15 cellular contexts compared by ENCODE assay signal in genomic region chr7:26117142-26117807, GRCh38. TPM values are rescaled to one million over a fixed set of nuclear protein-coding genes. Genes with fewer than 3 reads are reported as not detected.
DNase-seq lines count a peak whose midpoint lies in the region; ATAC-seq, FAIRE-seq and TF ChIP-seq lines count a peak whose summit lies in the region.
"Had no signal": no experiment of that assay in that cellular context is flagged by ENCODE, and none has a peak within 500 bp of the region (broad histone marks: within the 10 kb centered on the region; RNA-seq: fewer than 3 reads in every experiment).

No MANE protein-coding gene starts in this region.

- H3K4me1 ChIP-seq in HepG2 (ENCODE audit: insufficient read depth, low read length) (no peaks in the 10 kb centered on the region), right lobe of liver (no peaks in the 10 kb centered on the region)
- H3K4me1 ChIP-seq: colonic mucosa, heart left ventricle, spleen had no signal

- CTCF ChIA-PET in HepG2 (lab: Yijun Ruan, JAX; ENCODE audit: low intra/inter-chr PET ratio, low total read pairs): no interaction called here

- no peaks in the 10 kb centered on the region for H3K4me1 Mint-ChIP-seq in activated T-helper 17 cell treated with anti-CD3 and anti-CD28 coated beads, Interleukin-2, amount 50 U/mL, for 72 hours

- WGBS in HepG2 (ENCODE audit: low lambda C conversion rate): 19% methylated on average over 7 of the region's 7 CpGs
- WGBS in right lobe of liver (ENCODE audit: insufficient coverage, low coverage, low lambda C conversion rate, missing lambda C conversion rate): 57% methylated on average over 6 of the region's 7 CpGs

- intact Hi-C loops in HepG2 (cut with micrococcal nuclease; ENCODE audit: unreplicated experiment) (loop anchor here (10.0 kb wide), 1 partner anchor 1742 kb away; no protein-coding TSS in a partner anchor), right lobe of liver (cut with DNase I) (no loop called here)

- no peaks in the 10 kb centered on the region for H3K9me3 Mint-ChIP-seq in activated T-helper 17 cell treated with anti-CD3 and anti-CD28 coated beads, Interleukin-2, amount 50 U/mL, for 72 hours
- H3K9me3 Mint-ChIP-seq: activated CD4-positive, alpha-beta T cell treated with anti-CD3 and anti-CD28 coated beads, Interleukin-2, amount 10 ng/mL, durations not matched to agents 7 days and 5 days had no signal

- H3K9me3 ChIP-seq in HepG2 (ENCODE audit: low read length) (no peaks in the 10 kb centered on the region), right lobe of liver (no peaks in the 10 kb centered on the region)
- H3K9me3 ChIP-seq: colonic mucosa, heart left ventricle, spleen had no signal

- peak; percentile 23 for DNase-seq in HepG2 (ENCODE audit: low spot score)
- no peak for DNase-seq in right lobe of liver
- peak; percentile 26 for DNase-seq in NCI-H146 treated with DMSO at 0.1 percent for 48 hours (lab: John Stamatoyannopoulos, UW; ENCODE audit: unreplicated experiment)
- DNase-seq in urothelium cell line (ENCODE audit: low spot score): no peak
- no peak for DNase-seq in NCI-H2196 treated with DMSO at 0.1 percent for 48 hours (lab: John Stamatoyannopoulos, UW; ENCODE audit: unreplicated experiment)
- no peak for DNase-seq in frontal cortex (ENCODE audit: low spot score in 2 of 2)
- DNase-seq: activated CD4-positive, alpha-beta T cell treated with anti-CD3 and anti-CD28 coated beads, Interleukin-2, amount 10 ng/mL, durations not matched to agents 7 days and 5 days; aorta; colonic mucosa; erythroblast; heart left ventricle; spleen had no signal

- H3K36me3 ChIP-seq in HepG2 (replicated peaks in 1 of 2; ENCODE audit: control insufficient read depth in 1 of 2, insufficient read depth in 2 of 2, low read length in 2 of 2) (no peaks in the 10 kb centered on the region), right lobe of liver (no peaks in the 10 kb centered on the region)
- H3K36me3 ChIP-seq: colonic mucosa, heart left ventricle, spleen had no signal

- FAIRE-seq in HepG2 (lab: Jason Lieb, UNC) (no peak), urothelium cell line (lab: Jason Lieb, UNC) (peak; percentile 46), frontal cortex (lab: Jason Lieb, UNC) (no peak)
- FAIRE-seq: D721Med had no signal

- H3K4me3 ChIP-seq in HepG2 (replicated peaks in 1 of 3; ENCODE audit: insufficient read depth in 1 of 3, low read depth in 2 of 3, low read length in 3 of 3) (no peak overlapping the region), right lobe of liver (no peak overlapping the region)
- H3K4me3 ChIP-seq: colonic mucosa, heart left ventricle, spleen had no signal

- peaks cover 0 to 7% of the 10 kb centered on the region in 2 experiments; a peak in 2 of 5 replicates for H3K27me3 ChIP-seq in HepG2 (ENCODE audit: control insufficient read depth in 1 of 2, insufficient read depth in 2 of 2, low read length in 2 of 2)
- no peaks in the 10 kb centered on the region for H3K27me3 ChIP-seq in right lobe of liver
- H3K27me3 ChIP-seq: colonic mucosa had no signal

- ATAC-seq in HepG2: peak; percentile 79
- ATAC-seq in right lobe of liver: no peak
- ATAC-seq in activated T-helper 17 cell treated with anti-CD3 and anti-CD28 coated beads, Interleukin-2, amount 50 U/mL, for 72 hours (replicated peaks): peak; percentile 50
- ATAC-seq in GM18909 (IDR thresholded peaks at IDR 0.05; ENCODE audit: poor library complexity, unreplicated experiment): no peak
- ATAC-seq: heart left ventricle had no signal

- no peak overlapping the region for H3K9ac ChIP-seq in HepG2 (ENCODE audit: insufficient read depth, low read depth, low read length)

- no TSS peak for BruUV-seq in HepG2 (replicated peaks; lab: Mats Ljungman, UMichigan)

- no peak for TF ChIP-seq RAD21 in HepG2 (CRISPR knock-in tag; IDR thresholded peaks at IDR 0.05)

- TF ChIP-seq CTCF in HepG2 (CRISPR knock-in tag; IDR thresholded peaks at IDR 0.05): 0 out of 2 replicates have a peak, but pooled peaks have one; percentile 16
- no peak for TF ChIP-seq CTCF in right lobe of liver (IDR thresholded peaks at IDR 0.05)

- H3K4me3 Mint-ChIP-seq in activated T-helper 17 cell treated with anti-CD3 and anti-CD28 coated beads, Interleukin-2, amount 50 U/mL, for 72 hours: no peak overlapping the region
- H3K4me3 Mint-ChIP-seq: activated CD4-positive, alpha-beta T cell treated with anti-CD3 and anti-CD28 coated beads, Interleukin-2, amount 10 ng/mL, durations not matched to agents 7 days and 5 days had no signal

- no peak overlapping the region for H3K27ac ChIP-seq in HepG2 (ENCODE audit: extremely low read length, insufficient read depth, low read length)
- no peak overlapping the region for H3K27ac ChIP-seq in right lobe of liver
- H3K27ac ChIP-seq: colonic mucosa, heart left ventricle, spleen had no signal

- TF ChIP-seq POLR2A in HepG2 (IDR thresholded peaks at IDR 0.05; ENCODE audit: insufficient read depth in 1 of 2, low read depth in 2 of 2, low read length in 2 of 2): no peak
- TF ChIP-seq POLR2A in right lobe of liver (IDR thresholded peaks at IDR 0.05): no peak

- no peaks in the 10 kb centered on the region for H3K36me3 Mint-ChIP-seq in activated T-helper 17 cell treated with anti-CD3 and anti-CD28 coated beads, Interleukin-2, amount 50 U/mL, for 72 hours (ENCODE audit: low read depth)

- peak overlapping the region; percentile 46 for H3K27ac Mint-ChIP-seq in activated T-helper 17 cell treated with anti-CD3 and anti-CD28 coated beads, Interleukin-2, amount 50 U/mL, for 72 hours
- H3K27ac Mint-ChIP-seq: activated CD4-positive, alpha-beta T cell treated with anti-CD3 and anti-CD28 coated beads, Interleukin-2, amount 10 ng/mL, durations not matched to agents 7 days and 5 days had no signal

- POLR2A ChIA-PET in HepG2 (lab: Yijun Ruan, JAX): no interaction called here

- H3K4me2 ChIP-seq in HepG2 (ENCODE audit: low read depth, low read length): no peak overlapping the region

- in situ Hi-C loops in HepG2 (cut with HindIII; ENCODE audit: extremely low pct_ligation_motif_present, low pct_unique_long_range_greater_than_20kb): no loop called here

- H2AFZ ChIP-seq in HepG2 (ENCODE audit: low read length): no peak overlapping the region

- H3K79me2 ChIP-seq in HepG2 (ENCODE audit: insufficient read depth, low read length): no peaks in the 10 kb centered on the region

- TF ChIP-seq EP300 in HepG2 (IDR thresholded peaks at IDR 0.05; ENCODE audit: low read depth in 2 of 2, low read length in 2 of 2) (no peak), HepG2 (CRISPR knock-in tag; IDR thresholded peaks at IDR 0.05; ENCODE audit: borderline replicate concordance) (no peak)

- H3K27me3 Mint-ChIP-seq in activated T-helper 17 cell treated with anti-CD3 and anti-CD28 coated beads, Interleukin-2, amount 50 U/mL, for 72 hours: peaks cover 10% of the 10 kb centered on the region
- H3K27me3 Mint-ChIP-seq: activated CD4-positive, alpha-beta T cell treated with anti-CD3 and anti-CD28 coated beads, Interleukin-2, amount 10 ng/mL, durations not matched to agents 7 days and 5 days had no signal

- no peaks in the 10 kb centered on the region for H4K20me1 ChIP-seq in HepG2 (ENCODE audit: insufficient read depth, low read length)

TF ChIP-seq in HepG2, 621 proteins besides CTCF, POLR2A, EP300 and RAD21 (continues in another document):
- TF ChIP-seq ZNF556 (CRISPR knock-in tag; IDR thresholded peaks at IDR 0.05; ENCODE audit: borderline replicate concordance) (no peak), CREBL2 (CRISPR knock-in tag; IDR thresholded peaks at IDR 0.05; ENCODE audit: borderline replicate concordance) (no peak), DRAP1 (CRISPR knock-in tag; IDR thresholded peaks at IDR 0.05) (no peak), ZNF44 (CRISPR knock-in tag; IDR thresholded peaks at IDR 0.05) (no peak), ZNF740 (CRISPR knock-in tag; IDR thresholded peaks at IDR 0.05) (no peak), ZNF782 (CRISPR knock-in tag; IDR thresholded peaks at IDR 0.05; ENCODE audit: borderline replicate concordance) (no peak), POLR2G (IDR thresholded peaks at IDR 0.05; ENCODE audit: low read depth, low read length) (no peak)

RNA-seq across cellular contexts. Expression of gene NFE2L3, which starts 34.7 kb away (rescaled TPM):
- total RNA-seq in HepG2 (2016; rRNA removed; fragmentation: Illumina TruSeq; extraction: Trizol) (8.8 and 19.4 TPM in 2 replicates), right lobe of liver (1 to 10 TPM in 2 of 6 experiments, under 1 TPM in 4; 0.13 to 2.0 (median 0.54) TPM), frontal cortex (9.8 TPM)
- 0.53 and 1.2 TPM in 2 replicates for total RNA-seq in HepG2 (2016; cell fraction: cytosol; rRNA removed; fragmentation: Illumina TruSeq; extraction: Trizol; ENCODE audit: low read depth)
- 9.2 and 13.8 TPM in 2 replicates for total RNA-seq in HepG2 (2016; cell fraction: insoluble cytoplasmic fraction; rRNA removed; fragmentation: Illumina TruSeq; extraction: Trizol)
- total RNA-seq in HepG2 (2016; cell fraction: membrane; rRNA removed; fragmentation: Illumina TruSeq; extraction: Trizol): 2.0 and 3.5 TPM in 2 replicates
- total RNA-seq in HepG2 (2016; cell fraction: nucleus; rRNA removed; fragmentation: Illumina TruSeq; extraction: Trizol): 13.7 and 26.6 TPM in 2 replicates
- polyA plus RNA-seq in HepG2 (2011; rRNA removed): 8.9 and 11.4 TPM in 2 replicates
- polyA plus RNA-seq in HepG2 (2011; cell fraction: cytosol; rRNA removed): 4.1 and 7.8 TPM in 2 replicates
- 1.6 and 2.1 TPM in 2 replicates for polyA plus RNA-seq in HepG2 (2011; cell fraction: nucleus; rRNA removed)
- 10.7 and 12.2 TPM in 2 replicates for polyA plus RNA-seq in HepG2 (2012)
- 0.64 and 0.67 TPM in 2 replicates for polyA plus RNA-seq in HepG2 (2016; cell fraction: cytosol; fragmentation: Illumina TruSeq; extraction: Trizol; ENCODE audit: low read depth)
- polyA plus RNA-seq in HepG2 (2016; cell fraction: insoluble cytoplasmic fraction; fragmentation: Illumina TruSeq; extraction: Trizol; ENCODE audit: low read depth): 8.0 and 8.2 TPM in 2 replicates
- polyA plus RNA-seq in HepG2 (2016; cell fraction: membrane; fragmentation: Illumina TruSeq; extraction: Trizol; ENCODE audit: low read depth): 1.1 and 1.3 TPM in 2 replicates
- polyA plus RNA-seq in HepG2 (2016; cell fraction: nucleus; fragmentation: Illumina TruSeq; extraction: Trizol; ENCODE audit: insufficient read depth, low read depth): 19.6 and 24.6 TPM in 2 replicates
- 0.07 and 5.9 TPM in 2 replicates for polyA minus RNA-seq in HepG2 (2011; rRNA and poly(A)+ RNA removed; ENCODE audit: low replicate concordance)
- 7.8 and 8.8 TPM in 2 replicates for polyA minus RNA-seq in HepG2 (2011; cell fraction: cytosol; rRNA and poly(A)+ RNA removed)
- 3.7 and 7.1 TPM in 2 replicates for polyA minus RNA-seq in HepG2 (2011; cell fraction: nucleus; rRNA and poly(A)+ RNA removed)
- 10 to 100 TPM; 24.1 to 27.6 TPM for total RNA-seq in activated T-helper 17 cell treated with anti-CD3 and anti-CD28 coated beads, Interleukin-2, amount 50 U/mL, for 72 hours

Comparison
In these comparisons a context has a peak if more than half of its experiments do, and no peak if none do; other contexts are left out.
1. ATAC-seq: peak in HepG2 (single experiment) and activated T-helper 17 cell treated with anti-CD3 and anti-CD28 coated beads, Interleukin-2, amount 50 U/mL, for 72 hours (single experiment); none in right lobe of liver (0 of 4) and GM18909 (single experiment).
2. DNase-seq: peak in HepG2 (single experiment) and NCI-H146 treated with DMSO at 0.1 percent for 48 hours (single experiment); none in right lobe of liver (0 of 3), urothelium cell line (single experiment), NCI-H2196 treated with DMSO at 0.1 percent for 48 hours (single experiment) and frontal cortex (0 of 2).